Comparison of ENCODE assay signal across 1 cellular context in genomic region chr6:28895131-28895812, GRCh38.
TF ChIP-seq lines count a peak whose summit lies in the region.

No MANE protein-coding gene starts in this region.

TF ChIP-seq in HepG2, 621 proteins besides CTCF, POLR2A, EP300 and RAD21 (continued from another document and continues in another):
- TF ChIP-seq REST (IDR thresholded peaks at IDR 0.05; ENCODE audit: borderline replicate concordance in 1 of 2, low read depth in 1 of 2, low read length in 2 of 2) (peak in 1 of 2 experiments; percentile 75; a peak in 1 of 4 replicates), DPF2 (CRISPR knock-in tag; IDR thresholded peaks at IDR 0.05; ENCODE audit: borderline replicate concordance, low read depth) (no peak), DZIP1 (CRISPR knock-in tag; IDR thresholded peaks at IDR 0.05) (no peak), GFI1 (CRISPR knock-in tag; IDR thresholded peaks at IDR 0.05; ENCODE audit: borderline replicate concordance) (0 out of 2 replicates have a peak, but pooled peaks have one; percentile 31), ZBTB25 (CRISPR knock-in tag; IDR thresholded peaks at IDR 0.05) (peak; percentile 31; the same call in 1 of the 2 replicates), ZNF792 (CRISPR knock-in tag; IDR thresholded peaks at IDR 0.05) (no peak), YEATS2 (CRISPR knock-in tag; IDR thresholded peaks at IDR 0.05; ENCODE audit: borderline replicate concordance) (peak; percentile 94), ZBTB39 (CRISPR knock-in tag; IDR thresholded peaks at IDR 0.05) (no peak), KAT8 (CRISPR knock-in tag; IDR thresholded peaks at IDR 0.05) (peak; percentile 86), MXI1 (IDR thresholded peaks at IDR 0.05; ENCODE audit: borderline replicate concordance, low read depth, low read length) (peak; percentile 69; the same call in 1 of the 3 replicates), ZSCAN29 (CRISPR knock-in tag; conservative IDR thresholded peaks at IDR 0.05) (no peak), KDM5B (CRISPR knock-in tag; IDR thresholded peaks at IDR 0.05; ENCODE audit: borderline replicate concordance) (peak; percentile 20; the same call in 1 of the 2 replicates), ZNF878 (CRISPR knock-in tag; IDR thresholded peaks at IDR 0.05) (0 out of 2 replicates have a peak, but pooled peaks have one; percentile 50), FOXC1 (CRISPR knock-in tag; IDR thresholded peaks at IDR 0.05; ENCODE audit: borderline replicate concordance) (peak; percentile 50; the same call in 1 of the 2 replicates), CREB3 (CRISPR knock-in tag; IDR thresholded peaks at IDR 0.05) (peak; percentile 48; the same call in 1 of the 2 replicates), NAIF1 (CRISPR knock-in tag; IDR thresholded peaks at IDR 0.05; ENCODE audit: borderline replicate concordance) (0 out of 2 replicates have a peak, but pooled peaks have one; percentile 23), HNRNPH1 (optimal IDR thresholded peaks at IDR 0.05; ENCODE audit: low read depth, low read length) (peak; percentile 81), ZFP91 (CRISPR knock-in tag; IDR thresholded peaks at IDR 0.05; ENCODE audit: borderline replicate concordance) (no peak; the same call in 1 of the 2 replicates), TGIF2 (CRISPR knock-in tag; IDR thresholded peaks at IDR 0.05) (peak; percentile 35; the same call in 1 of the 2 replicates), DRAP1 (CRISPR knock-in tag; IDR thresholded peaks at IDR 0.05) (peak; percentile 97), THAP11 (CRISPR knock-in tag; IDR thresholded peaks at IDR 0.05) (peak; percentile 80), NFYB (CRISPR knock-in tag; IDR thresholded peaks at IDR 0.05) (peak; percentile 73), NCOA1 (CRISPR knock-in tag; IDR thresholded peaks at IDR 0.05) (no peak), ZNF414 (CRISPR knock-in tag; IDR thresholded peaks at IDR 0.05) (peak; percentile 47), ATF2 (CRISPR knock-in tag; IDR thresholded peaks at IDR 0.05) (peak; percentile 32; the same call in 1 of the 2 replicates), TFDP2 (CRISPR knock-in tag; IDR thresholded peaks at IDR 0.05) (peak; percentile 84), ETV5 (CRISPR knock-in tag; IDR thresholded peaks at IDR 0.05; ENCODE audit: borderline replicate concordance) (0 out of 2 replicates have a peak, but pooled peaks have one; percentile 46), ZNF800 (CRISPR knock-in tag; IDR thresholded peaks at IDR 0.05) (no peak; the same call in 1 of the 2 replicates), FOXO4 (CRISPR knock-in tag; conservative IDR thresholded peaks at IDR 0.05) (0 out of 2 replicates have a peak, but pooled peaks have one; percentile 56), MAX (IDR thresholded peaks at IDR 0.05) (peak; percentile 71), SATB2 (CRISPR knock-in tag; IDR thresholded peaks at IDR 0.05) (0 out of 2 replicates have a peak, but pooled peaks have one; percentile 4), GABPA (IDR thresholded peaks at IDR 0.05; ENCODE audit: low read depth, low read length) (no peak), GABPA (CRISPR knock-in tag; IDR thresholded peaks at IDR 0.05; ENCODE audit: low read depth) (peak; percentile 76), ZNF652 (CRISPR knock-in tag; IDR thresholded peaks at IDR 0.05; ENCODE audit: borderline replicate concordance, low read depth) (no peak; the same call in 1 of the 2 replicates), ISX (CRISPR knock-in tag; conservative IDR thresholded peaks at IDR 0.05) (0 out of 2 replicates have a peak, but pooled peaks have one; percentile 19)
